In genomic region chr18:75070625-75071483, GRCh38 we compare ENCODE assay signal across 9 cellular contexts.
DNase-seq lines count a peak whose midpoint lies in the region; ATAC-seq, FAIRE-seq and TF ChIP-seq lines count a peak whose summit lies in the region.
"Had no signal": no experiment of that assay in that cellular context is flagged by ENCODE, and none has a peak within 500 bp of the region (broad histone marks: within the 10 kb centered on the region; RNA-seq: fewer than 3 reads in every experiment).

No MANE protein-coding gene starts in this region.

- H3K9me2 ChIP-seq in GM23338 (ENCODE audit: insufficient read depth) = no peaks in the 10 kb centered on the region

- no peak for ATAC-seq in GM23338

- peak; percentile 72 for DNase-seq in EH (ENCODE audit: low read depth)
- no peak for DNase-seq in GM23338 (ENCODE audit: low spot score)
- DNase-seq in LoVo (ENCODE audit: low spot score) = peak; percentile 14
- peak in 4 of 5 experiments; percentile 40 to 97 (median 52) for DNase-seq in T-helper 2 cell
- DNase-seq in astrocyte (ENCODE audit: low read depth) = peak; percentile 84
- peak; percentile 91 for DNase-seq in kidney epithelial cell (ENCODE audit: low read depth)
- peak; percentile 49 for DNase-seq in stimulated activated CD4-positive, alpha-beta T cell treated with anti-CD3 and anti-CD28 coated beads, Interleukin-2, amount 100 ng/mL, for 48 hours
- DNase-seq in posterior cingulate gyrus = no peak

- H3K4me3 ChIP-seq in GM23338 (no peak overlapping the region), astrocyte (ENCODE audit: insufficient read depth, low read depth, low read length) (peak overlapping the region; percentile 48), kidney epithelial cell (ENCODE audit: low read depth, low read length) (no peak overlapping the region)

- H3K4me3 Mint-ChIP-seq in GM23338 (no peak overlapping the region), astrocyte (ENCODE audit: unreplicated experiment) (peak overlapping the region; percentile 54)

- H3K9me3 Mint-ChIP-seq in GM23338 (peaks cover 3% of the 10 kb centered on the region; the same call in 2 of the 3 replicates), astrocyte (ENCODE audit: unreplicated experiment) (peaks cover 4% of the 10 kb centered on the region)

- no peak overlapping the region; the same call in 1 of the 2 replicates for H2AFZ ChIP-seq in GM23338
- H2AFZ ChIP-seq in astrocyte (ENCODE audit: low read depth, low read length) = peak overlapping the region; percentile 79

- H3K4me1 Mint-ChIP-seq in GM23338 = peaks cover 6% of the 10 kb centered on the region
- peaks cover 8% of the 10 kb centered on the region for H3K4me1 Mint-ChIP-seq in astrocyte (ENCODE audit: low read depth, unreplicated experiment)

- no peaks in the 10 kb centered on the region for H3K79me2 ChIP-seq in GM23338 (replicated peaks; ENCODE audit: insufficient read depth)
- H3K79me2 ChIP-seq in astrocyte (ENCODE audit: insufficient read depth, low read length) = no peaks in the 10 kb centered on the region

- peak; percentile 71 for FAIRE-seq in astrocyte (lab: Jason Lieb, UNC)
- FAIRE-seq: colon had no signal

- H3K4me1 ChIP-seq in GM23338 (ENCODE audit: insufficient read depth) (no peaks in the 10 kb centered on the region), astrocyte (ENCODE audit: insufficient read depth, low read length) (peaks cover 16% of the 10 kb centered on the region)

- peak overlapping the region; percentile 64 for H3K9ac ChIP-seq in astrocyte (ENCODE audit: low read length)

- no peaks in the 10 kb centered on the region for H3K27me3 ChIP-seq in GM23338 (ENCODE audit: insufficient read depth)
- H3K27me3 ChIP-seq in astrocyte (ENCODE audit: insufficient read depth, low read length) = no peaks in the 10 kb centered on the region
- no peaks in the 10 kb centered on the region for H3K27me3 ChIP-seq in kidney epithelial cell (ENCODE audit: control insufficient read depth, insufficient read depth, low read length)

- H4K20me1 ChIP-seq in GM23338 (replicated peaks; ENCODE audit: insufficient read depth) = no peaks in the 10 kb centered on the region
- H4K20me1 ChIP-seq in astrocyte (ENCODE audit: insufficient read depth, low read length) = no peaks in the 10 kb centered on the region

- intact Hi-C loops in posterior cingulate gyrus (cut with DNase I) = no loop called here

- TF ChIP-seq CTCF in GM23338 (conservative IDR thresholded peaks at IDR 0.05; ENCODE audit: low read depth in 2 of 2) (no peak), astrocyte (IDR thresholded peaks at IDR 0.05; ENCODE audit: insufficient read depth, low read depth, low read length) (no peak), kidney epithelial cell (IDR thresholded peaks at IDR 0.05; ENCODE audit: insufficient read depth, low read length, poor library complexity, severe bottlenecking) (no peak)

- H3K4me2 ChIP-seq in GM23338 = no peak overlapping the region
- peak overlapping the region; percentile 85 for H3K4me2 ChIP-seq in astrocyte (ENCODE audit: low read length)

- no peaks in the 10 kb centered on the region for H3K27me3 Mint-ChIP-seq in GM23338 (ENCODE audit: insufficient read depth, low read depth, poor library complexity)
- H3K27me3 Mint-ChIP-seq in astrocyte (ENCODE audit: low read depth, unreplicated experiment) = peaks cover 3% of the 10 kb centered on the region

- H3K27ac ChIP-seq in GM23338 (ENCODE audit: low read depth) (no peak overlapping the region), astrocyte (ENCODE audit: low read depth, low read length) (peak overlapping the region; percentile 64)

- H3K27ac Mint-ChIP-seq in GM23338 (peak overlapping the region; percentile 37; the same call in 1 of the 2 replicates), astrocyte (ENCODE audit: unreplicated experiment) (peak overlapping the region; percentile 87)

- H3K36me3 ChIP-seq in GM23338 (ENCODE audit: insufficient read depth) (no peaks in the 10 kb centered on the region), astrocyte (ENCODE audit: insufficient read depth, low read length) (no peaks in the 10 kb centered on the region), kidney epithelial cell (ENCODE audit: control insufficient read depth, insufficient read depth, low read length) (no peaks in the 10 kb centered on the region)

- H3F3A ChIP-seq in GM23338 (replicated peaks; ENCODE audit: low read depth) = no peaks in the 10 kb centered on the region

- H3K36me3 Mint-ChIP-seq in GM23338 (ENCODE audit: low read depth) (no peaks in the 10 kb centered on the region; the same call in 2 of the 3 replicates), astrocyte (ENCODE audit: low read depth, unreplicated experiment) (peaks cover 4% of the 10 kb centered on the region)

- H3K9me3 ChIP-seq in astrocyte (ENCODE audit: insufficient read depth, low read depth, low read length) = no peaks in the 10 kb centered on the region

TF ChIP-seq in GM23338, 12 proteins besides CTCF, POLR2A, EP300 and RAD21 (continues in another document):
- TF ChIP-seq EZH2phosphoT487 (IDR thresholded peaks at IDR 0.05; ENCODE audit: unreplicated experiment) (no peak), CREB1 (CRISPR knock-in tag; IDR thresholded peaks at IDR 0.05; ENCODE audit: low read depth) (no peak), ZNF114 (CRISPR knock-in tag; IDR thresholded peaks at IDR 0.05) (no peak), NANOG (IDR thresholded peaks at IDR 0.05; ENCODE audit: borderline replicate concordance) (no peak), ZNF331 (CRISPR knock-in tag; IDR thresholded peaks at IDR 0.05; ENCODE audit: low read depth) (no peak), ZNF462 (CRISPR knock-in tag; IDR thresholded peaks at IDR 0.05) (no peak), JUNB (IDR thresholded peaks at IDR 0.05; ENCODE audit: unreplicated experiment) (no peak), POLR2AphosphoS5 (IDR thresholded peaks at IDR 0.05; ENCODE audit: low read depth) (no peak)
- TF ChIP-seq, protein P1, sequence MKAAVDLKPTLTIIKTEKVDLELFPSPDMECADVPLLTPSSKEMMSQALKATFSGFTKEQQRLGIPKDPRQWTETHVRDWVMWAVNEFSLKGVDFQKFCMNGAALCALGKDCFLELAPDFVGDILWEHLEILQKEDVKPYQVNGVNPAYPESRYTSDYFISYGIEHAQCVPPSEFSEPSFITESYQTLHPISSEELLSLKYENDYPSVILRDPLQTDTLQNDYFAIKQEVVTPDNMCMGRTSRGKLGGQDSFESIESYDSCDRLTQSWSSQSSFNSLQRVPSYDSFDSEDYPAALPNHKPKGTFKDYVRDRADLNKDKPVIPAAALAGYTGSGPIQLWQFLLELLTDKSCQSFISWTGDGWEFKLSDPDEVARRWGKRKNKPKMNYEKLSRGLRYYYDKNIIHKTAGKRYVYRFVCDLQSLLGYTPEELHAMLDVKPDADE (IDR thresholded peaks at IDR 0.05) = no peak

Comparison
In these comparisons a context has a peak if more than half of its experiments do, and no peak if none do; other contexts are left out.
1. DNase-seq: peak in EH (single experiment), LoVo (single experiment), T-helper 2 cell (4 of 5), astrocyte (single experiment), kidney epithelial cell (single experiment) and stimulated activated CD4-positive, alpha-beta T cell treated with anti-CD3 and anti-CD28 coated beads, Interleukin-2, amount 100 ng/mL, for 48 hours (2 of 2); none in GM23338 (single experiment) and posterior cingulate gyrus (0 of 10).